1 cellular context compared by ENCODE assay signal in the genomic region with DNA sequence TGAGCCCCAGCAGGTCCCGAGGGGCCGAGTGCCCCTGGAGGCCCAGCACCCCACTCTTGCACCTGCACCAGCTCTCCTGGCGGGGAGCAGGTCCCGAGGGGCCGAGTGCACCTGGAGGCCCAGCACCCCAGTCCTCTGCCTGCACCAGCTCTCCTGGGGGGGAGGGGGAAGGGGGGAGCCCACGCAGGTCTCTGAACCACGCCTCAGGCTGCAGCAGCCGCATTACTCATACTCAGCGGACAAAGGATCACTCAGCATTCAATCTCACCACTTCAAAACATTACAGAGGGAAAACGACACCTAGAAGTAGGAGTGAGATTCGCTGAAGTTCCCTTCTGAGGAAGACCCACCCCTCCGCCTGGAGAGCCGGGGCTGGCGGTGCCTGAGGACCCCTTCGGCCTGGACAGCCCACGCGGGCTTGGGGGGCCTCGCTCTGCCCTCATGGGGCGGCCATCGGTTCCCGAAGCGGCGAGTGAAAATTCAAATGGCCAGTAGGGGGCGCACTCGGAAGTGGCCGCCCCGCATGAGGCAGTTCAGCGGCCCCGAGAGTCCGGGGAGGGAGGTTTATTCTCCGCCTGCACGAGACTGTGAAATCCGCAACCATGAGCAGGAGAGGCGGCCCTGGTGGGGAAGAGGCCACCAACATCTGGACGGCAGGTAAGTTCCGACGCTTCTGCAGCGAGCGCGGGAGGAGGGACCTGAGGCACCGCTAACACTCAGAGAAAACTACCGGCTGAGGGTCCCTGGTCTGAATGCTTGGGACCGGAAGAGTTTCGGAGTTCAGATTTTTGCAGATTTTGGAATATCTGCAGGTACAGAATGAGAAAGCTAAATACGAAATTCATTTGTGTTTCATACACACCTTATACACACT.
TF ChIP-seq lines count a peak whose summit lies in the region.

No MANE protein-coding gene starts in this region.

TF ChIP-seq in neural cell, 6 proteins besides CTCF, POLR2A, EP300 and RAD21 (continued from another document):
- TF ChIP-seq, protein P1, sequence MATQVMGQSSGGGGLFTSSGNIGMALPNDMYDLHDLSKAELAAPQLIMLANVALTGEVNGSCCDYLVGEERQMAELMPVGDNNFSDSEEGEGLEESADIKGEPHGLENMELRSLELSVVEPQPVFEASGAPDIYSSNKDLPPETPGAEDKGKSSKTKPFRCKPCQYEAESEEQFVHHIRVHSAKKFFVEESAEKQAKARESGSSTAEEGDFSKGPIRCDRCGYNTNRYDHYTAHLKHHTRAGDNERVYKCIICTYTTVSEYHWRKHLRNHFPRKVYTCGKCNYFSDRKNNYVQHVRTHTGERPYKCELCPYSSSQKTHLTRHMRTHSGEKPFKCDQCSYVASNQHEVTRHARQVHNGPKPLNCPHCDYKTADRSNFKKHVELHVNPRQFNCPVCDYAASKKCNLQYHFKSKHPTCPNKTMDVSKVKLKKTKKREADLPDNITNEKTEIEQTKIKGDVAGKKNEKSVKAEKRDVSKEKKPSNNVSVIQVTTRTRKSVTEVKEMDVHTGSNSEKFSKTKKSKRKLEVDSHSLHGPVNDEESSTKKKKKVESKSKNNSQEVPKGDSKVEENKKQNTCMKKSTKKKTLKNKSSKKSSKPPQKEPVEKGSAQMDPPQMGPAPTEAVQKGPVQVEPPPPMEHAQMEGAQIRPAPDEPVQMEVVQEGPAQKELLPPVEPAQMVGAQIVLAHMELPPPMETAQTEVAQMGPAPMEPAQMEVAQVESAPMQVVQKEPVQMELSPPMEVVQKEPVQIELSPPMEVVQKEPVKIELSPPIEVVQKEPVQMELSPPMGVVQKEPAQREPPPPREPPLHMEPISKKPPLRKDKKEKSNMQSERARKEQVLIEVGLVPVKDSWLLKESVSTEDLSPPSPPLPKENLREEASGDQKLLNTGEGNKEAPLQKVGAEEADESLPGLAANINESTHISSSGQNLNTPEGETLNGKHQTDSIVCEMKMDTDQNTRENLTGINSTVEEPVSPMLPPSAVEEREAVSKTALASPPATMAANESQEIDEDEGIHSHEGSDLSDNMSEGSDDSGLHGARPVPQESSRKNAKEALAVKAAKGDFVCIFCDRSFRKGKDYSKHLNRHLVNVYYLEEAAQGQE (IDR thresholded peaks at IDR 0.05; ENCODE audit: borderline replicate concordance): no peak
- no peak for TF ChIP-seq SMC3 (conservative IDR thresholded peaks at IDR 0.05; ENCODE audit: poor library complexity)
